Comparison of ENCODE assay signal across 8 cellular contexts in the genomic region with DNA sequence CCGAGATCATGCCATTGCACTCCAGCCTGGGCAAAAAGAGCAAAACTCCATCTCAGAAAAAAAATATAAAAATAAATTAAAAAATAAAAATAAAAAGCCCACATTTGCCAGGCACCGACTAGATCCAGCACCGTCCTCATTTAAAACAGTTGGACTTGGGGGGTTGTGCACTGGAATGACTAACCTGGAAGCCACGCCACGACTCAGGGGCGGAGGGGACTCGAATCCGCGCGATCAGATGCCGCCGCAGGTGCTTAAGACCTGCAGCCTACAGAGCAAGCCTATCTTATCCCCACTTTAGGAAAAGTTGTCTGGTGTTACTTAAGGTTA. TPM values are rescaled to one million over a fixed set of nuclear protein-coding genes. Genes with fewer than 3 reads are reported as not detected.
DNase-seq lines count a peak whose midpoint lies in the region; ATAC-seq, FAIRE-seq and TF ChIP-seq lines count a peak whose summit lies in the region.

No MANE protein-coding gene starts in this region.

- DNase-seq in CD4-positive, CD25-positive, alpha-beta regulatory T cell: no peak
- DNase-seq in LNCaP clone FGC (ENCODE audit: low read depth): no peak
- DNase-seq in endodermal cell: no peak
- no peak for DNase-seq in glomerular visceral epithelial cell (ENCODE audit: extremely low spot score)
- DNase-seq in GM12892 (ENCODE audit: insufficient read length): no peak
- DNase-seq in NCI-H2171 (lab: John Stamatoyannopoulos, UW): no peak

- H3K4me3 ChIP-seq in CD4-positive, CD25-positive, alpha-beta regulatory T cell (ENCODE audit: low read depth, low read length): peak overlapping the region; percentile 37
- H3K4me3 ChIP-seq in LNCaP clone FGC (ENCODE audit: low read depth, low read length) (peak overlapping the region; percentile 50), endodermal cell (ENCODE audit: low read length) (peak overlapping the region; percentile 69), neutrophil (ENCODE audit: low read depth in 1 of 2, low read length in 1 of 2) (peak overlapping the region; percentile 47 to 54)

- TF ChIP-seq CTCF in LNCaP clone FGC (IDR thresholded peaks at IDR 0.05; ENCODE audit: control insufficient read depth, extremely low read depth, insufficient read depth) (no peak), endodermal cell (conservative IDR thresholded peaks at IDR 0.05) (no peak), neutrophil (IDR thresholded peaks at IDR 0.05) (no peak)

- H3K27ac Mint-ChIP-seq in CD4-positive, CD25-positive, alpha-beta regulatory T cell: peak overlapping the region in 1 of 3 donors; percentile 5
- H3K27ac Mint-ChIP-seq in endodermal cell: peak overlapping the region; percentile 82

- peaks cover 8% of the 10 kb centered on the region for H3K36me3 Mint-ChIP-seq in CD4-positive, CD25-positive, alpha-beta regulatory T cell
- peaks cover 3% of the 10 kb centered on the region for H3K36me3 Mint-ChIP-seq in endodermal cell (ENCODE audit: low read depth)

- TF ChIP-seq POLR2A in GM12892 (IDR thresholded peaks at IDR 0.05; ENCODE audit: low read depth, low read length): no peak

- peaks cover 3 to 8% (median 7%) of the 10 kb centered on the region in 4 donors for H3K4me1 Mint-ChIP-seq in CD4-positive, CD25-positive, alpha-beta regulatory T cell
- peaks cover 8% of the 10 kb centered on the region for H3K4me1 Mint-ChIP-seq in endodermal cell

- no peaks in the 10 kb centered on the region for H3K9me3 ChIP-seq in CD4-positive, CD25-positive, alpha-beta regulatory T cell (ENCODE audit: control insufficient read depth in 2 of 2, low read length in 2 of 2)
- H3K9me3 ChIP-seq in endodermal cell (ENCODE audit: control insufficient read depth, low read length) (no peaks in the 10 kb centered on the region), neutrophil (no peaks in the 10 kb centered on the region)

- H3K4me1 ChIP-seq in CD4-positive, CD25-positive, alpha-beta regulatory T cell (ENCODE audit: control insufficient read depth, insufficient read depth, low read length, poor library complexity, severe bottlenecking): peaks cover 14% of the 10 kb centered on the region
- H3K4me1 ChIP-seq in endodermal cell (ENCODE audit: control insufficient read depth, insufficient read depth, low read length) (no peaks in the 10 kb centered on the region), neutrophil (ENCODE audit: control insufficient read depth in 1 of 2, insufficient read depth in 1 of 2, low read depth in 1 of 2, low read length in 1 of 2) (peaks cover 7 to 9% of the 10 kb centered on the region in 2 experiments)

- FAIRE-seq in GM12892 (lab: Jason Lieb, UNC): no peak

- no peak overlapping the region for H3K9ac ChIP-seq in endodermal cell (ENCODE audit: extremely low read depth, low read length, poor library complexity, severe bottlenecking)

- no peaks in the 10 kb centered on the region for H3K36me3 ChIP-seq in CD4-positive, CD25-positive, alpha-beta regulatory T cell (ENCODE audit: control insufficient read depth, insufficient read depth, low read length)
- H3K36me3 ChIP-seq in endodermal cell (ENCODE audit: control insufficient read depth, insufficient read depth, low read length): no peaks in the 10 kb centered on the region
- no peaks in the 10 kb centered on the region for H3K36me3 ChIP-seq in neutrophil

- peak overlapping the region in 3 of 4 donors; percentile 38 to 80 (median 70) for H3K4me3 Mint-ChIP-seq in CD4-positive, CD25-positive, alpha-beta regulatory T cell
- peak overlapping the region; percentile 65 for H3K4me3 Mint-ChIP-seq in endodermal cell

- H3K27ac ChIP-seq in CD4-positive, CD25-positive, alpha-beta regulatory T cell (ENCODE audit: insufficient read depth, low read length, poor library complexity, severe bottlenecking): no peak overlapping the region
- H3K27ac ChIP-seq in endodermal cell (ENCODE audit: low read depth, low read length) (no peak overlapping the region), neutrophil (no peak overlapping the region)

- H3K9me3 Mint-ChIP-seq in CD4-positive, CD25-positive, alpha-beta regulatory T cell: no peaks in the 10 kb centered on the region
- no peaks in the 10 kb centered on the region for H3K9me3 Mint-ChIP-seq in endodermal cell

- whole genome bisulfite sequencing in endodermal cell (ENCODE audit: insufficient coverage in 1 of 2, insufficient read length in 1 of 2), 2 experiments: 54 to 83% methylated on average over 3 to 11 of the region's 12 CpGs

- no peaks in the 10 kb centered on the region for H3K27me3 Mint-ChIP-seq in CD4-positive, CD25-positive, alpha-beta regulatory T cell
- H3K27me3 Mint-ChIP-seq in endodermal cell (ENCODE audit: insufficient read depth): no peaks in the 10 kb centered on the region

- no peak for ATAC-seq in CD4-positive, CD25-positive, alpha-beta regulatory T cell (ENCODE audit: low read depth in 2 of 2)
- no peak for ATAC-seq in HG03442 (IDR thresholded peaks at IDR 0.05; ENCODE audit: unreplicated experiment)

- no peaks in the 10 kb centered on the region for H3K27me3 ChIP-seq in CD4-positive, CD25-positive, alpha-beta regulatory T cell (ENCODE audit: control insufficient read depth, insufficient read depth, low read length)
- no peaks in the 10 kb centered on the region for H3K27me3 ChIP-seq in endodermal cell (ENCODE audit: control insufficient read depth, insufficient read depth, low read length, poor library complexity, severe bottlenecking)
- H3K27me3 ChIP-seq in neutrophil: peaks cover 16% of the 10 kb centered on the region

RNA-seq across cellular contexts. Expression of a gene that starts 38.5 kb away (rescaled TPM):
- 40.8 TPM for total RNA-seq in CD4-positive, CD25-positive, alpha-beta regulatory T cell
- 100 to 1,000 TPM in 1 of 4 donors, 10 to 100 TPM in 3; 72.9 to 117 (median 89.0) TPM for polyA plus RNA-seq in CD4-positive, CD25-positive, alpha-beta regulatory T cell
- total RNA-seq in endodermal cell: 10 to 100 TPM; 85.1 to 99.4 TPM
- polyA plus RNA-seq in endodermal cell (2013, experiment 1 of 2): 47.4 TPM
- 49.6 TPM for polyA plus RNA-seq in endodermal cell (2013, experiment 2 of 2)
- 161 TPM for polyA plus RNA-seq in GM12892 (2012; ENCODE audit: missing spikeins)

RNA-seq across cellular contexts. Expression of a gene that starts 39.2 kb away (rescaled TPM):
- total RNA-seq in CD4-positive, CD25-positive, alpha-beta regulatory T cell: 139 TPM
- 100 to 1,000 TPM; 256 to 312 (median 288) TPM for polyA plus RNA-seq in CD4-positive, CD25-positive, alpha-beta regulatory T cell
- total RNA-seq in endodermal cell: 100 to 1,000 TPM; 521 to 678 TPM
- polyA plus RNA-seq in endodermal cell (2013, experiment 1 of 2): 360 TPM
- polyA plus RNA-seq in endodermal cell (2013, experiment 2 of 2): 346 TPM
- polyA plus RNA-seq in GM12892 (2012; ENCODE audit: missing spikeins): 258 TPM
